In genomic region chr14:35386673-35387125, GRCh38 we compare ENCODE assay signal across 9 cellular contexts. TPM values are rescaled to one million over a fixed set of nuclear protein-coding genes. Genes with fewer than 3 reads are reported as not detected.
DNase-seq lines count a peak whose midpoint lies in the region; ATAC-seq, FAIRE-seq and TF ChIP-seq lines count a peak whose summit lies in the region.
"Had no signal": no experiment of that assay in that cellular context is flagged by ENCODE, and none has a peak within 500 bp of the region (broad histone marks: within the 10 kb centered on the region; RNA-seq: fewer than 3 reads in every experiment).

No MANE protein-coding gene starts in this region.

- H3K27ac ChIP-seq in A549, result peak overlapping the region; percentile 89 to 97; a peak in 5 of 6 replicates
- peak overlapping the region; percentile 64 for H3K27ac ChIP-seq in lower lobe of right lung
- peak overlapping the region in 4 of 8 donors; percentile 58 to 78 (median 70) for H3K27ac ChIP-seq in spleen

- H3K4me3 ChIP-seq in A549 (no peak overlapping the region), lower lobe of right lung (no peak overlapping the region), spleen (no peak overlapping the region)

- no peak for TF ChIP-seq POLR2A in A549 (IDR thresholded peaks at IDR 0.05; ENCODE audit: low read length)
- no peak for TF ChIP-seq POLR2A in spleen (IDR thresholded peaks at IDR 0.05)

- H3K27me3 ChIP-seq in lower lobe of right lung (ENCODE audit: low read depth) (no peaks in the 10 kb centered on the region), spleen (replicated peaks in 1 of 7) (no peaks in the 10 kb centered on the region)

- POLR2A ChIA-PET in A549 (lab: Yijun Ruan, JAX), result no interaction called here

- peaks cover 51% of the 10 kb centered on the region for H3K4me1 Mint-ChIP-seq in chondrocyte (ENCODE audit: low read depth)

- ATAC-seq in A549 (no peak), lower lobe of right lung (no peak), GM21360 (IDR thresholded peaks at IDR 0.05; ENCODE audit: unreplicated experiment) (no peak), GM19035 (IDR thresholded peaks at IDR 0.05; ENCODE audit: unreplicated experiment) (no peak)

- no peaks in the 10 kb centered on the region for H3K9me3 ChIP-seq in A549
- H3K9me3 ChIP-seq in lower lobe of right lung, result no peaks in the 10 kb centered on the region
- H3K9me3 ChIP-seq in spleen, result no peaks in the 10 kb centered on the region

- no peak for TF ChIP-seq RAD21 in A549 (conservative IDR thresholded peaks at IDR 0.05 in 1 of 2, IDR thresholded peaks at IDR 0.05 in 1 of 2)

- TF ChIP-seq EP300 in A549 (IDR thresholded peaks at IDR 0.05), result no peak

- WGBS in A549 (ENCODE audit: missing lambda C conversion rate), result 93% methylated on average over 12 of the region's 12 CpGs
- 81 to 90% (median 87%) methylated on average over 12 of the region's 12 CpGs for WGBS in spleen, 5 donors

- H3K36me3 Mint-ChIP-seq in chondrocyte (ENCODE audit: low read depth), result no peaks in the 10 kb centered on the region

- H3K27me3 Mint-ChIP-seq in chondrocyte (ENCODE audit: low read depth), result no peaks in the 10 kb centered on the region

- intact Hi-C loops in lower lobe of right lung (cut with DNase I) (no loop called here), spleen (cut with DNase I; ENCODE audit: low total_unique reads) (no loop called here)

- H3K36me3 ChIP-seq in lower lobe of right lung (no peaks in the 10 kb centered on the region), spleen (no peaks in the 10 kb centered on the region)

- peak overlapping the region; percentile 95 for H3K27ac Mint-ChIP-seq in chondrocyte (ENCODE audit: unreplicated experiment)

- H3K9me3 Mint-ChIP-seq in chondrocyte (ENCODE audit: low read depth), result no peaks in the 10 kb centered on the region

- no peak for FAIRE-seq in A549 (lab: Jason Lieb, UNC)

- DNase-seq in A549 (ENCODE audit: low read depth in 1 of 2, low spot score in 1 of 2), result no peak
- peak; percentile 49 for DNase-seq in NCI-H2081 treated with DMSO at 0.1 percent for 48 hours (lab: John Stamatoyannopoulos, UW)
- no peak for DNase-seq in chondrocyte (ENCODE audit: low spot score)
- DNase-seq in lower lobe of right lung, result no peak
- DNase-seq in activated naive CD4-positive, alpha-beta T cell (lab: John Stamatoyannopoulos, UW), result no peak
- DNase-seq in spleen, result no peak
- DNase-seq: activated CD4-positive, alpha-beta T cell treated with anti-CD3 and anti-CD28 coated beads for 48 hours had no signal

- no peak overlapping the region for H3K4me3 Mint-ChIP-seq in chondrocyte (ENCODE audit: unreplicated experiment)

- H3K4me1 ChIP-seq in A549 (peaks cover 46% of the 10 kb centered on the region), lower lobe of right lung (peaks cover 22% of the 10 kb centered on the region), spleen (peaks cover 0 to 40% (median 15%) of the 10 kb centered on the region in 6 donors)

- CTCF ChIA-PET in A549 (lab: Yijun Ruan, JAX), result interaction anchor here (1.1 to 1.5 kb wide), 4 partner anchors 9 to 157 kb away, joined by 3 to 4 read pairs (median 4); partner anchors contain the start of gene NFKBIA

- H3K4me2 ChIP-seq in A549, result no peak overlapping the region

- TF ChIP-seq CTCF in A549 (IDR thresholded peaks at IDR 0.05) (no peak), chondrocyte (IDR thresholded peaks at IDR 0.05) (no peak), lower lobe of right lung (IDR thresholded peaks at IDR 0.05) (no peak), spleen (IDR thresholded peaks at IDR 0.05 in 8 of 11, conservative IDR thresholded peaks at IDR 0.05 in 3 of 11) (no peak)

TF ChIP-seq in A549, 52 proteins besides CTCF, POLR2A, EP300 and RAD21:
- TF ChIP-seq KDM5A (IDR thresholded peaks at IDR 0.05) (no peak), ZNF302 (CRISPR knock-in tag; IDR thresholded peaks at IDR 0.05) (no peak), HEYL (CRISPR knock-in tag; IDR thresholded peaks at IDR 0.05) (no peak), MAX (IDR thresholded peaks at IDR 0.05) (no peak), HES2 (IDR thresholded peaks at IDR 0.05) (no peak), CBX2 (IDR thresholded peaks at IDR 0.05; ENCODE audit: borderline replicate concordance, low read depth) (no peak), SMC3 (IDR thresholded peaks at IDR 0.05) (no peak), ZSCAN20 (CRISPR knock-in tag; IDR thresholded peaks at IDR 0.05) (no peak)
TF ChIP-seq in A549: peak in this region for 0.

RNA-seq across cellular contexts. Expression of gene NFKBIA, which starts 17.9 kb away (rescaled TPM):
- 65.0 and 102 TPM in 2 replicates for polyA plus RNA-seq in A549 (2011; rRNA removed)
- polyA plus RNA-seq in A549 (2012; cell fraction: cytosol; rRNA removed), result 239 and 266 TPM in 2 replicates
- polyA plus RNA-seq in A549 (2012; cell fraction: nucleus; rRNA removed), result 490 and 573 TPM in 2 replicates
- polyA plus RNA-seq in A549 (2017; fragmentation: RNase III; extraction: RNeasy Plus Mini Kit Qiagen cat#74134 plus additional on column Dnase treatment), result 101 to 115 TPM (median 103 TPM) in 3 replicates
- 335 and 379 TPM in 2 replicates for polyA minus RNA-seq in A549 (2011; rRNA and poly(A)+ RNA removed)
- total RNA-seq in chondrocyte, result 41.0 to 53.5 TPM (median 42.2 TPM) in 3 replicates
- total RNA-seq in lower lobe of right lung, result 331 TPM
- total RNA-seq in spleen, result 100 to 1,000 TPM; 250 to 482 (median 319) TPM
- 100 to 1,000 TPM; 107 to 225 (median 149) TPM for polyA plus RNA-seq in spleen
